In the genomic region with DNA sequence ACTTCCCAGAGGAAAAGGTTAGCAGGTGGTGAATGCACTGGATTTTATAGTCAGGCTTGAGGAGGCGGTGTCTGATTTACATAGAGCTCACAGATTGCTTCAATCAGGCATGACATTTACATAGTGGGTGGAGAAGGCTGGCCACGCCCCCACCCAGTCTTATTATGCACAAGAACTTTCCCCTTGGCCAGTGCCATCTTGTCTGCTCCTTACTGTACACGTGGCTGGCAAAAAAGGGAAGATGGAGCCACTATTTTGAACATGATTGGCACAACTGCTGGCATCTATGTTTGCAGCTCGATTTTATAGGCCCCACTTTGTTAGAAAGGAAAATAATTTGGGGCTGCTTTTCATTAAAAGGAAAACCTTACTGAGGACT, we compare ENCODE assay signal across 10 cellular contexts. TPM values are rescaled to one million over a fixed set of nuclear protein-coding genes. Genes with fewer than 3 reads are reported as not detected.
DNase-seq lines count a peak whose midpoint lies in the region; ATAC-seq, FAIRE-seq and TF ChIP-seq lines count a peak whose summit lies in the region.
"Had no signal": no experiment of that assay in that cellular context is flagged by ENCODE, and none has a peak within 500 bp of the region (broad histone marks: within the 10 kb centered on the region; RNA-seq: fewer than 3 reads in every experiment).

No MANE protein-coding gene starts in this region.

- TF ChIP-seq RAD21 in K562 (CRISPR knock-in tag; conservative IDR thresholded peaks at IDR 0.05 in 1 of 2, IDR thresholded peaks at IDR 0.05 in 1 of 2), result no peak

- peak; percentile 36 for DNase-seq in stimulated activated naive CD8-positive, alpha-beta T cell treated with anti-CD3 and anti-CD28 coated beads, Interleukin-15, Interleukin-2, amounts not matched to agents 100 U/mL and 50 U/mL, for 24 hours
- DNase-seq in stimulated activated naive CD8-positive, alpha-beta T cell treated with anti-CD3 and anti-CD28 coated beads, Interleukin-15, amount 100 ng/mL, for 72 hours, result no peak
- peak; percentile 89 for DNase-seq in NCI-H2171 treated with DMSO at 0.1 percent for 48 hours (lab: John Stamatoyannopoulos, UW)
- DNase-seq in K562 (ENCODE audit: extremely low read depth in 1 of 4, low spot score in 3 of 4), result peak; percentile 16 to 74 (median 32)
- no peak for DNase-seq in UCSD-AML1 (lab: John Stamatoyannopoulos, UW; ENCODE audit: unreplicated experiment)
- no peak for DNase-seq in left ventricle myocardium superior
- DNase-seq in activated effector memory CD4-positive, alpha-beta T cell treated with Interleukin-2 at 50 U/mL for 16 hours, result no peak

- CTCF ChIA-PET in K562 (lab: Yijun Ruan, JAX; ENCODE audit: low intra/inter-chr PET ratio), result no interaction called here

- peak overlapping the region; percentile 69; the same call in 2 of the 3 replicates for H3K27ac ChIP-seq in K562 (ENCODE audit: extremely low read depth, low read depth, low read length)

- no peak for ATAC-seq in stimulated activated naive CD8-positive, alpha-beta T cell treated with anti-CD3 and anti-CD28 coated beads, Interleukin-15, Interleukin-2, amounts not matched to agents 100 U/mL and 50 U/mL, for 24 hours
- no peak for ATAC-seq in stimulated activated naive CD8-positive, alpha-beta T cell treated with anti-CD3 and anti-CD28 coated beads, Interleukin-15, amount 100 ng/mL, for 72 hours
- ATAC-seq in K562, result peak; percentile 97
- no peak for ATAC-seq in left ventricle myocardium superior
- ATAC-seq in GM21367 (IDR thresholded peaks at IDR 0.05; ENCODE audit: unreplicated experiment), result no peak

- no peaks in the 10 kb centered on the region for H4K20me1 ChIP-seq in K562 (replicated peaks; ENCODE audit: control insufficient read depth, insufficient read depth, low read length)

- peak; percentile 64 for FAIRE-seq in K562 (lab: Jason Lieb, UNC)
- FAIRE-seq: colon had no signal

- peaks cover 0 to 11% of the 10 kb centered on the region in 2 experiments; a peak in 3 of 5 replicates for H3K4me1 ChIP-seq in K562 (replicated peaks in 1 of 2; ENCODE audit: control insufficient read depth in 2 of 2, insufficient read depth in 2 of 2, low read length in 2 of 2)

- H3K9me1 ChIP-seq in K562 (ENCODE audit: control insufficient read depth, insufficient read depth, low read length), result no peaks in the 10 kb centered on the region

- H3K27me3 Mint-ChIP-seq in stimulated activated naive CD8-positive, alpha-beta T cell treated with anti-CD3 and anti-CD28 coated beads, Interleukin-15, amount 100 ng/mL, for 72 hours, result peaks cover 18% of the 10 kb centered on the region

- H3K9ac ChIP-seq in K562 (ENCODE audit: insufficient read depth in 1 of 2, low read depth in 2 of 2, low read length in 2 of 2), result no peak overlapping the region; a peak in 1 of 4 replicates

- TF ChIP-seq EP300 in K562 (IDR thresholded peaks at IDR 0.05; ENCODE audit: low read length), result no peak

- H3K9me3 Mint-ChIP-seq in stimulated activated naive CD8-positive, alpha-beta T cell treated with anti-CD3 and anti-CD28 coated beads, Interleukin-15, amount 100 ng/mL, for 72 hours, result peaks cover 6 to 9% of the 10 kb centered on the region in 2 donors

- TF ChIP-seq CTCF in K562 (IDR thresholded peaks at IDR 0.05 in 2 of 3, conservative IDR thresholded peaks at IDR 0.05 in 1 of 3; ENCODE audit: insufficient read depth in 2 of 3, low read depth in 1 of 3, low read length in 3 of 3), result no peak

- H3K27me3 ChIP-seq in K562 (ENCODE audit: control insufficient read depth in 2 of 2, insufficient read depth in 2 of 2, low read length in 2 of 2), result no peaks in the 10 kb centered on the region

- peaks cover 31% of the 10 kb centered on the region for H3K4me1 Mint-ChIP-seq in stimulated activated naive CD8-positive, alpha-beta T cell treated with anti-CD3 and anti-CD28 coated beads, Interleukin-15, amount 100 ng/mL, for 72 hours

- intact Hi-C loops in K562 (cut with micrococcal nuclease), result no loop called here
- intact Hi-C loops in left ventricle myocardium superior (cut with micrococcal nuclease), result no loop called here

- no TSS peak for BruUV-seq in K562 (replicated peaks; lab: Mats Ljungman, UMichigan)

- H3K4me3 ChIP-seq in K562, result no peak overlapping the region

- peak; percentile 55; the same call in 1 of the 2 replicates for TF ChIP-seq POLR2A in K562 (conservative IDR thresholded peaks at IDR 0.05)

- POLR2A ChIA-PET in K562 (lab: Yijun Ruan, JAX), result interaction anchor here (0.6 to 1.2 kb wide), 5 partner anchors 8 to 35 kb away, joined by 3 to 5 read pairs (median 4); partner anchors contain the start of gene GOLGA5

- H2AFZ ChIP-seq in K562 (ENCODE audit: low read depth, low read length), result peak overlapping the region; percentile 79

- H3K4me2 ChIP-seq in K562 (ENCODE audit: insufficient read depth, low read length), result no peak overlapping the region; the same call in 1 of the 2 replicates

- 0% methylated on average over 1 of the region's 4 CpGs for WGBS in K562 (ENCODE audit: insufficient coverage, low coverage, missing lambda C conversion rate)

- no peaks in the 10 kb centered on the region for H3K79me2 ChIP-seq in K562 (ENCODE audit: control insufficient read depth, insufficient read depth, low read length)

- no peak overlapping the region for H3K4me3 Mint-ChIP-seq in stimulated activated naive CD8-positive, alpha-beta T cell treated with anti-CD3 and anti-CD28 coated beads, Interleukin-15, amount 100 ng/mL, for 72 hours
- H3K4me3 Mint-ChIP-seq: stimulated activated naive CD8-positive, alpha-beta T cell treated with anti-CD3 and anti-CD28 coated beads, Interleukin-15, Interleukin-2, amounts not matched to agents 100 ng/mL and 50 ng/mL, for 24 hours had no signal

- in situ Hi-C loops in K562 (cut with MboI), result no loop called here

- H3K27ac Mint-ChIP-seq in stimulated activated naive CD8-positive, alpha-beta T cell treated with anti-CD3 and anti-CD28 coated beads, Interleukin-15, amount 100 ng/mL, for 72 hours, result no peak overlapping the region
- H3K27ac Mint-ChIP-seq: stimulated activated naive CD8-positive, alpha-beta T cell treated with anti-CD3 and anti-CD28 coated beads, Interleukin-15, Interleukin-2, amounts not matched to agents 100 ng/mL and 50 ng/mL, for 24 hours had no signal

- H3K9me3 ChIP-seq in K562 (replicated peaks; ENCODE audit: control insufficient read depth, insufficient read depth, low read depth, low read length), result no peaks in the 10 kb centered on the region

- no peaks in the 10 kb centered on the region for H3K36me3 ChIP-seq in K562 (ENCODE audit: control insufficient read depth, insufficient read depth, low read length)

TF ChIP-seq in K562, 482 proteins besides CTCF, POLR2A, EP300 and RAD21 (continues in another document):
- TF ChIP-seq, protein P1, sequence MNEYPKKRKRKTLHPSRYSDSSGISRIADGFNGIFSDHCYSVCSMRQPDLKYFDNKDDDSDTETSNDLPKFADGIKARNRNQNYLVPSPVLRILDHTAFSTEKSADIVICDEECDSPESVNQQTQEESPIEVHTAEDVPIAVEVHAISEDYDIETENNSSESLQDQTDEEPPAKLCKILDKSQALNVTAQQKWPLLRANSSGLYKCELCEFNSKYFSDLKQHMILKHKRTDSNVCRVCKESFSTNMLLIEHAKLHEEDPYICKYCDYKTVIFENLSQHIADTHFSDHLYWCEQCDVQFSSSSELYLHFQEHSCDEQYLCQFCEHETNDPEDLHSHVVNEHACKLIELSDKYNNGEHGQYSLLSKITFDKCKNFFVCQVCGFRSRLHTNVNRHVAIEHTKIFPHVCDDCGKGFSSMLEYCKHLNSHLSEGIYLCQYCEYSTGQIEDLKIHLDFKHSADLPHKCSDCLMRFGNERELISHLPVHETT (CRISPR knock-in tag; conservative IDR thresholded peaks at IDR 0.05 in 1 of 2, IDR thresholded peaks at IDR 0.05 in 1 of 2), result peak in 1 of 2 experiments; percentile 62; a peak in 1 of 4 replicates
- no peak for TF ChIP-seq ZNF217 (CRISPR knock-in tag; IDR thresholded peaks at IDR 0.05)

RNA-seq across cellular contexts. Expression of gene LGMN, which starts 10.9 kb away (rescaled TPM):
- total RNA-seq in K562 (2011; cell fraction: chromatin; rRNA removed; ENCODE audit: low replicate concordance), result 1.3 and 3.3 TPM in 2 replicates
- total RNA-seq in K562 (2011; cell fraction: nucleolus; rRNA removed), result 3.9 and 4.8 TPM in 2 replicates
- total RNA-seq in K562 (2011; cell fraction: nucleoplasm; rRNA removed), result 2.0 and 3.5 TPM in 2 replicates
- 0.69 TPM in 1 of 2 replicates, not detected in the other for total RNA-seq in K562 (2014; rRNA removed)
- total RNA-seq in K562 (2014; rRNA removed; fragmentation: Illumina TruSeq; extraction: Trizol), result 0.29 and 0.44 TPM in 2 replicates
- 0.43 and 0.53 TPM in 2 replicates for total RNA-seq in K562 (2015; rRNA removed; fragmentation: Illumina TruSeq; extraction: Trizol)
- 0.89 and 1.3 TPM in 2 replicates for total RNA-seq in K562 (2021)
- polyA plus RNA-seq in K562 (2011; rRNA removed), result 1.4 and 14.3 TPM in 2 replicates
- polyA plus RNA-seq in K562 (2011; cell fraction: cytosol; rRNA removed), result 1.3 and 16.1 TPM in 2 replicates
- polyA plus RNA-seq in K562 (2011; cell fraction: nucleus; rRNA removed), result 0.80 and 11.7 TPM in 2 replicates
- 0.91 and 2.0 TPM in 2 replicates for polyA plus RNA-seq in K562 (2012)
- 0.27 and 0.36 TPM in 2 replicates for polyA plus RNA-seq in K562 (2014; fragmentation: Illumina TruSeq; extraction: Trizol)
- under 1 TPM in 1 of 2 experiments, not detected in 1; 0.15 TPM for polyA plus RNA-seq in K562 (2014; fragmentation: Nextera tagmentation; extraction: Ambion mirVana)
- 0.05 and 0.70 TPM in 2 replicates for polyA plus RNA-seq in K562 (2014; rRNA removed)
- polyA minus RNA-seq in K562 (2011; rRNA and poly(A)+ RNA removed), result 0.56 and 10.3 TPM in 2 replicates
- polyA minus RNA-seq in K562 (2011; cell fraction: cytosol; rRNA and poly(A)+ RNA removed), result 1.6 and 11.6 TPM in 2 replicates
- 1.2 and 8.9 TPM in 2 replicates for polyA minus RNA-seq in K562 (2011; cell fraction: nucleus; rRNA and poly(A)+ RNA removed)
- total RNA-seq in left ventricle myocardium superior, result 100.0 TPM

RNA-seq across cellular contexts. Expression of gene GOLGA5, which starts 34.8 kb away (rescaled TPM):
- 13.0 and 24.3 TPM in 2 replicates for total RNA-seq in K562 (2011; cell fraction: chromatin; rRNA removed; ENCODE audit: low replicate concordance)
- total RNA-seq in K562 (2011; cell fraction: nucleolus; rRNA removed), result 8.0 and 8.6 TPM in 2 replicates
- 10.9 and 13.4 TPM in 2 replicates for total RNA-seq in K562 (2011; cell fraction: nucleoplasm; rRNA removed)
- total RNA-seq in K562 (2014; rRNA removed), result 11.6 and 12.0 TPM in 2 replicates
- 16.9 and 19.4 TPM in 2 replicates for total RNA-seq in K562 (2014; rRNA removed; fragmentation: Illumina TruSeq; extraction: Trizol)
- 15.0 and 15.3 TPM in 2 replicates for total RNA-seq in K562 (2015; rRNA removed; fragmentation: Illumina TruSeq; extraction: Trizol)
- 11.1 and 12.0 TPM in 2 replicates for total RNA-seq in K562 (2021)
- 19.6 and 21.6 TPM in 2 replicates for polyA plus RNA-seq in K562 (2011; rRNA removed)
- 5.2 and 11.0 TPM in 2 replicates for polyA plus RNA-seq in K562 (2011; cell fraction: cytosol; rRNA removed)
- 5.0 and 9.6 TPM in 2 replicates for polyA plus RNA-seq in K562 (2011; cell fraction: nucleus; rRNA removed)
- polyA plus RNA-seq in K562 (2012), result 9.5 and 12.7 TPM in 2 replicates
- polyA plus RNA-seq in K562 (2014; fragmentation: Illumina TruSeq; extraction: Trizol), result 15.5 and 18.9 TPM in 2 replicates
- polyA plus RNA-seq in K562 (2014; fragmentation: Nextera tagmentation; extraction: Ambion mirVana), result 1 to 10 TPM; 5.7 to 7.3 TPM
- 12.7 and 14.2 TPM in 2 replicates for polyA plus RNA-seq in K562 (2014; rRNA removed)
- 16.9 and 29.5 TPM in 2 replicates for polyA minus RNA-seq in K562 (2011; rRNA and poly(A)+ RNA removed)
- 11.5 and 13.6 TPM in 2 replicates for polyA minus RNA-seq in K562 (2011; cell fraction: cytosol; rRNA and poly(A)+ RNA removed)
- polyA minus RNA-seq in K562 (2011; cell fraction: nucleus; rRNA and poly(A)+ RNA removed), result 6.1 and 19.2 TPM in 2 replicates
- total RNA-seq in left ventricle myocardium superior, result 19.5 TPM

Comparison
In these comparisons a context has a peak if more than half of its experiments do, and no peak if none do; other contexts are left out.
1. DNase-seq: peak in stimulated activated naive CD8-positive, alpha-beta T cell treated with anti-CD3 and anti-CD28 coated beads, Interleukin-15, Interleukin-2, amounts not matched to agents 100 U/mL and 50 U/mL, for 24 hours (single experiment), NCI-H2171 treated with DMSO at 0.1 percent for 48 hours (single experiment) and K562 (4 of 4); none in stimulated activated naive CD8-positive, alpha-beta T cell treated with anti-CD3 and anti-CD28 coated beads, Interleukin-15, amount 100 ng/mL, for 72 hours (0 of 2), UCSD-AML1 (single experiment), left ventricle myocardium superior (single experiment) and activated effector memory CD4-positive, alpha-beta T cell treated with Interleukin-2 at 50 U/mL for 16 hours (single experiment).
2. RNA of gene LGMN, which starts 10.9 kb away (total RNA-seq): 100.0 TPM in left ventricle myocardium superior (single experiment); 0.29 to 4.8 TPM in K562; every median in the first group is over 10 times any median in the second.